In the genomic region with DNA sequence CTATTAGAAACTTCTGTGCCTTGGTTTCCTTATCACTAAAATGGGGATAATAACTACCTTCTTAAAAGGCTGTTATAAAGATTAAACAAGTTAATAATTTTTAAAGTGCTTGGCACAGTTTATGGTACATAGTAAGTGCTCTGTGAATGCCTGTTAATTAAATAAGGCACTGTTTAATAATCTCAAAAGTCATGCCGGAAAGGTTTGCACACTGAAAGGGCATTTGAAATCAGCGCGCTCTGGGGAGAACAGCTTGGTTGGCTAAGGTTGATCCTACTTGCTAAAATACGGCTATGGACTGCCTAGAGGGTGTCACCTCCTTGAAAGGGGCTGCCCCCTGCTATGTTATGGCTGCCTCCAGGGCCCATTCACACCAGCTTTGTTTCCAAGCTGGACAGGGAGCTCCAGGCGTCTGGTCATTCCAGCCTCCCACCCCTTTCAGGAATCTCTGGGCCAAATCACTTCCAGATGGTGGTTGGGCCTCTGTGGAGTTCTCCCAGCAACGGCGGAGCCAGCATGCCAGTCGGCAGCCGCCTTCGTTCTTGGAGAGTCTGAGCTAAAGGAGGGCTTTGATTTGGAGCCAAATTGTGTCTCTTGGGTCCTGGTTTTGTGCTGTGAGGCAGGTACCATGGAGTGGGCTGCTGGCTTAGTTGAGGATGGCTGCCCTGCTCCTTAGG, we compare ENCODE assay signal across 12 cellular contexts. TPM values are rescaled to one million over a fixed set of nuclear protein-coding genes. Genes with fewer than 3 reads are reported as not detected.
A peak's percentile ranks its signal among the peaks of the same experiment; 100 is the strongest.
DNase-seq lines count a peak whose midpoint lies in the region; ATAC-seq, FAIRE-seq and TF ChIP-seq lines count a peak whose summit lies in the region.
"Had no signal": no experiment of that assay in that cellular context is flagged by ENCODE, and none has a peak within 500 bp of the region (broad histone marks: within the 10 kb centered on the region; RNA-seq: fewer than 3 reads in every experiment).

No MANE protein-coding gene starts in this region.

- no peak overlapping the region for H3K9ac ChIP-seq in mammary epithelial cell (ENCODE audit: insufficient read depth, low read length)
- H3K9ac ChIP-seq in kidney (ENCODE audit: low read length in 2 of 2) = peak overlapping the region in 1 of 2 donors; percentile 51

- dilution Hi-C loops in mammary epithelial cell (cut with HindIII; ENCODE audit: low sequenced_read_pairs) = no loop called here

- intact Hi-C loops in mammary epithelial cell (cut with micrococcal nuclease) = no loop called here
- intact Hi-C loops in kidney (cut with DNase I) = no loop called here

- in situ Hi-C loops in mammary epithelial cell (cut with MboI; ENCODE audit: low sequenced_read_pairs in 2 of 2) = no loop called here

- H3K4me3 ChIP-seq in mammary epithelial cell (replicated peaks in 1 of 3; ENCODE audit: insufficient read depth in 1 of 3, low read depth in 2 of 3, low read length in 3 of 3) = peak overlapping the region in 1 of 3 experiments; percentile 25
- H3K4me3 ChIP-seq in kidney (ENCODE audit: low read length in 2 of 2) = peak overlapping the region in 1 of 2 donors; percentile 10
- no peak overlapping the region for H3K4me3 ChIP-seq in suprapubic skin
- H3K4me3 ChIP-seq: pancreas had no signal

- WGBS in mammary epithelial cell (ENCODE audit: low coverage, missing lambda C conversion rate) = 36% methylated on average over 10 of the region's 10 CpGs
- 64% methylated on average over 4 of the region's 10 CpGs for WGBS in suprapubic skin

- H3K36me3 Mint-ChIP-seq in HFFc6 (ENCODE audit: low read depth) = peaks cover 13% of the 10 kb centered on the region; the same call in 1 of the 2 replicates

- TF ChIP-seq POLR2A in suprapubic skin (IDR thresholded peaks at IDR 0.05) = no peak

- no peak for FAIRE-seq in kidney (lab: Jason Lieb, UNC)
- FAIRE-seq: pancreas had no signal

- no peaks in the 10 kb centered on the region for H3K27me3 ChIP-seq in mammary epithelial cell (ENCODE audit: insufficient read depth, low read length)
- H3K27me3 ChIP-seq in suprapubic skin = no peaks in the 10 kb centered on the region
- H3K27me3 ChIP-seq: pancreas had no signal

- peaks cover 45% of the 10 kb centered on the region for H3K4me1 ChIP-seq in mammary epithelial cell (ENCODE audit: insufficient read depth, low read length)
- peaks cover 43 to 48% of the 10 kb centered on the region in 2 donors for H3K4me1 ChIP-seq in kidney (ENCODE audit: control insufficient read depth in 1 of 2, insufficient read depth in 1 of 2, low read depth in 1 of 2, low read length in 2 of 2)
- H3K4me1 ChIP-seq in suprapubic skin = peaks cover 72% of the 10 kb centered on the region

- peaks cover 99% of the 10 kb centered on the region for H3K79me2 ChIP-seq in mammary epithelial cell (ENCODE audit: insufficient read depth, low read length)

- no peaks in the 10 kb centered on the region for H3K9me3 ChIP-seq in mammary epithelial cell (replicated peaks; ENCODE audit: insufficient read depth, low read length)
- no peaks in the 10 kb centered on the region for H3K9me3 ChIP-seq in kidney (ENCODE audit: control insufficient read depth in 1 of 2, low read length in 2 of 2)
- no peaks in the 10 kb centered on the region for H3K9me3 ChIP-seq in suprapubic skin
- H3K9me3 ChIP-seq: pancreas had no signal

- H3K27me3 Mint-ChIP-seq in HFFc6 (ENCODE audit: insufficient read depth) = peaks cover 3% of the 10 kb centered on the region; the same call in 1 of the 2 replicates
- H3K27me3 Mint-ChIP-seq: stimulated activated naive CD8-positive, alpha-beta T cell treated with anti-CD3 and anti-CD28 coated beads, Interleukin-15, amount 100 ng/mL, for 72 hours had no signal

- TF ChIP-seq EP300 in suprapubic skin (IDR thresholded peaks at IDR 0.05) = no peak

- H3K4me2 ChIP-seq in mammary epithelial cell (ENCODE audit: insufficient read depth, low read depth, low read length) = peak overlapping the region; percentile 72

- TF ChIP-seq CTCF in HFFc6 (IDR thresholded peaks at IDR 0.05) (no peak), mammary epithelial cell (conservative IDR thresholded peaks at IDR 0.05 in 1 of 2, IDR thresholded peaks at IDR 0.05 in 1 of 2; ENCODE audit: extremely low read depth in 1 of 2, insufficient read depth in 1 of 2, low read depth in 1 of 2, low read length in 2 of 2) (no peak), kidney (IDR thresholded peaks at IDR 0.05; ENCODE audit: borderline replicate concordance, extremely low read depth, insufficient read depth) (no peak), suprapubic skin (IDR thresholded peaks at IDR 0.05) (no peak)

- DNase-seq in HFFc6 = peak; percentile 95
- DNase-seq in mammary epithelial cell = no peak
- DNase-seq in kidney = no peak
- peak; percentile 83 to 88 for DNase-seq in suprapubic skin (ENCODE audit: low spot score in 2 of 2)
- no peak for DNase-seq in COLO668 (lab: John Stamatoyannopoulos, UW; ENCODE audit: unreplicated experiment)
- DNase-seq: activated CD4-positive, CD25-positive, alpha-beta regulatory T cell; effector CD8-positive, alpha-beta T cell; pancreas; stimulated activated naive CD8-positive, alpha-beta T cell treated with anti-CD3 and anti-CD28 coated beads, Interleukin-15, amount 100 ng/mL, for 72 hours had no signal

- CTCF ChIA-PET in mammary epithelial cell (lab: Charles Lee; ENCODE audit: low non-redundant PET) = no interaction called here

- H3K4me1 Mint-ChIP-seq in HFFc6 (ENCODE audit: low read depth) = peaks cover 86% of the 10 kb centered on the region

- peak overlapping the region; percentile 74 for H3K4me3 Mint-ChIP-seq in HFFc6

- H3K27ac Mint-ChIP-seq in HFFc6 = peak overlapping the region; percentile 94
- H3K27ac Mint-ChIP-seq: stimulated activated naive CD8-positive, alpha-beta T cell treated with anti-CD3 and anti-CD28 coated beads, Interleukin-15, amount 100 ng/mL, for 72 hours had no signal

- H3K27ac ChIP-seq in mammary epithelial cell (ENCODE audit: insufficient read depth, low read depth, low read length) = no peak overlapping the region
- H3K27ac ChIP-seq in kidney (ENCODE audit: low read depth in 2 of 2, low read length in 2 of 2) = peak overlapping the region; percentile 23 to 71
- peak overlapping the region; percentile 35 for H3K27ac ChIP-seq in suprapubic skin
- H3K27ac ChIP-seq: pancreas had no signal

- BruUV-seq in mammary epithelial cell (replicated peaks; lab: Mats Ljungman, UMichigan) = no TSS peak

- no peak for ATAC-seq in HG02798 (IDR thresholded peaks at IDR 0.05; ENCODE audit: poor library complexity, unreplicated experiment)
- ATAC-seq in GM21786 (IDR thresholded peaks at IDR 0.05; ENCODE audit: unreplicated experiment) = no peak
- ATAC-seq in HG03175 (IDR thresholded peaks at IDR 0.05; ENCODE audit: unreplicated experiment) = no peak
- ATAC-seq: stimulated activated naive CD8-positive, alpha-beta T cell treated with anti-CD3 and anti-CD28 coated beads, Interleukin-15, amount 100 ng/mL, for 72 hours had no signal

- peaks cover 49% of the 10 kb centered on the region for H4K20me1 ChIP-seq in mammary epithelial cell (ENCODE audit: insufficient read depth, low read length)

- no peak overlapping the region for H2AFZ ChIP-seq in mammary epithelial cell (ENCODE audit: low read depth, low read length)

- peaks cover 13% of the 10 kb centered on the region for H3K36me3 ChIP-seq in mammary epithelial cell (ENCODE audit: insufficient read depth, low read length)
- H3K36me3 ChIP-seq in kidney (ENCODE audit: control insufficient read depth in 1 of 2, insufficient read depth in 2 of 2, low read length in 2 of 2) = no peaks in the 10 kb centered on the region
- no peaks in the 10 kb centered on the region for H3K36me3 ChIP-seq in suprapubic skin
- H3K36me3 ChIP-seq: pancreas had no signal

- no peaks in the 10 kb centered on the region for H3K9me3 Mint-ChIP-seq in HFFc6
- H3K9me3 Mint-ChIP-seq: stimulated activated naive CD8-positive, alpha-beta T cell treated with anti-CD3 and anti-CD28 coated beads, Interleukin-15, amount 100 ng/mL, for 72 hours had no signal

RNA-seq across cellular contexts. Expression of gene FLNB, which starts 5.9 kb away (rescaled TPM):
- total RNA-seq in HFFc6 (2021; fragmentation: NEBNext Ultra II Directional; extraction: Animal tissue kit (Norgen Biotek cat#: 25700)) = 100 to 1,000 TPM in 3 of 6 experiments, 10 to 100 TPM in 3; 93.8 to 117 (median 98.7) TPM
- total RNA-seq in mammary epithelial cell (1,000 to 10,000 TPM in 1 of 2 donors, 100 to 1,000 TPM in 1; 930 to 1,038 TPM), kidney (216 TPM), suprapubic skin (100 to 1,000 TPM; 143 to 186 (median 150) TPM)
- polyA plus RNA-seq in mammary epithelial cell (415 TPM), kidney (ENCODE audit: insufficient read depth, low read depth, low replicate concordance) (115 TPM)
- polyA minus RNA-seq in mammary epithelial cell = 1,694 TPM

Comparison
In these comparisons a context has a peak if more than half of its experiments do, and no peak if none do; other contexts are left out.
1. DNase-seq: peak in HFFc6 (single experiment) and suprapubic skin (2 of 2); none in mammary epithelial cell (single experiment), kidney (single experiment) and COLO668 (single experiment).